ENCODE assay signal across 12 cellular contexts in the genomic region with DNA sequence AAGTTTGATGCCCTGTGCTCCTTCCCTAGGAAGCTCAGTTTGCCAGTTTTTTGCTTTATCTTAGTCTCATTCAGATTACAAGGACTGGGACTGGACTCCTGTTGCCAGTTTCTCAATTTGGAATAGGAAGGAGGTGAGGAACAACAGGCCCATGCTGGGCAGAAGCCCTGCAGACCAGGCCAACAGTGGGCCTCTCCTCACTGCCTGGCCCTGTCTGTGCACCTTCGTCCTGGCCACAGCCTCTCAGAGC. TPM values are rescaled to one million over a fixed set of nuclear protein-coding genes. Genes with fewer than 3 reads are reported as not detected.
DNase-seq lines count a peak whose midpoint lies in the region; ATAC-seq and TF ChIP-seq lines count a peak whose summit lies in the region.
"Had no signal": no experiment of that assay in that cellular context is flagged by ENCODE, and none has a peak within 500 bp of the region (broad histone marks: within the 10 kb centered on the region; RNA-seq: fewer than 3 reads in every experiment).

No MANE protein-coding gene starts in this region.

- no peaks in the 10 kb centered on the region for H3K27me3 ChIP-seq in ACC112 (ENCODE audit: insufficient read depth, low read length)
- H3K27me3 ChIP-seq in RWPE2 (ENCODE audit: insufficient read depth, poor library complexity, severe bottlenecking): no peaks in the 10 kb centered on the region
- H3K27me3 ChIP-seq in esophagus (ENCODE audit: control insufficient read depth in 1 of 2, insufficient read depth in 2 of 2, low read length in 2 of 2): no peaks in the 10 kb centered on the region
- H3K27me3 ChIP-seq in rectal smooth muscle tissue (ENCODE audit: control insufficient read depth, insufficient read depth, low read length): no peaks in the 10 kb centered on the region

- H3K4me1 ChIP-seq in ACC112 (ENCODE audit: control insufficient read depth, insufficient read depth, low read length, unreplicated experiment) (peaks cover 54% of the 10 kb centered on the region), RWPE2 (ENCODE audit: insufficient read depth, poor library complexity, severe bottlenecking) (peaks cover 63% of the 10 kb centered on the region), esophagus (ENCODE audit: control insufficient read depth in 2 of 2, insufficient read depth in 2 of 2, low read length in 1 of 2) (peaks cover 14 to 39% of the 10 kb centered on the region in 2 donors), rectal smooth muscle tissue (ENCODE audit: control insufficient read depth, insufficient read depth, low read length) (peaks cover 25% of the 10 kb centered on the region)

- no peak overlapping the region for H2AFZ ChIP-seq in ACC112 (ENCODE audit: low read length, unreplicated experiment)

- WGBS in esophagus, 2 donors: 26 to 43% methylated on average over 1 of the region's 1 CpG

- H3K9me3 ChIP-seq in RWPE2 (ENCODE audit: severe bottlenecking) (no peaks in the 10 kb centered on the region), esophagus (ENCODE audit: control insufficient read depth in 2 of 2, insufficient read depth in 1 of 2, low read depth in 1 of 2, low read length in 1 of 2) (no peaks in the 10 kb centered on the region)

- TF ChIP-seq CTCF in RWPE2 (IDR thresholded peaks at IDR 0.05; ENCODE audit: poor library complexity, severe bottlenecking): no peak

- no peak overlapping the region for H3K9ac ChIP-seq in rectal smooth muscle tissue (ENCODE audit: low read length)

- peaks cover 59% of the 10 kb centered on the region for H3K79me2 ChIP-seq in ACC112 (ENCODE audit: control insufficient read depth, insufficient read depth, low read length, unreplicated experiment)

- H3K36me3 ChIP-seq in ACC112 (ENCODE audit: insufficient read depth, low read length) (no peaks in the 10 kb centered on the region), RWPE2 (ENCODE audit: low read depth) (peaks cover 35% of the 10 kb centered on the region), esophagus (ENCODE audit: control insufficient read depth in 2 of 2, insufficient read depth in 2 of 2, low read length in 1 of 2) (peaks cover 3 to 26% of the 10 kb centered on the region in 2 donors), rectal smooth muscle tissue (ENCODE audit: control insufficient read depth, insufficient read depth, low read length) (peaks cover 6% of the 10 kb centered on the region)

- DNase-seq in RWPE2 (ENCODE audit: low spot score) (no peak), NCI-H1105 treated with DMSO at 0.1 percent for 48 hours (lab: John Stamatoyannopoulos, UW) (no peak), NCI-H524 treated with DMSO at 0.1 percent for 48 hours (lab: John Stamatoyannopoulos, UW) (no peak), mucosa of gallbladder (ENCODE audit: low spot score) (no peak)
- DNase-seq: activated CD4-positive, alpha-beta memory T cell treated with anti-CD3 and anti-CD28 coated beads for 36 hours; activated naive CD8-positive, alpha-beta T cell treated with anti-CD3 and anti-CD28 coated beads, Interleukin-2, amount 50 U/mL, for 24 hours; KG1; stimulated activated CD4-positive, alpha-beta T cell treated with anti-CD3 and anti-CD28 coated beads, Interleukin-4, amount 100 ng/mL, for 1 hour had no signal

- no peak for ATAC-seq in RWPE2 (ENCODE audit: low read depth)
- no peak for ATAC-seq in HG03097 (IDR thresholded peaks at IDR 0.05; ENCODE audit: low FRiP score, unreplicated experiment)
- ATAC-seq: activated naive CD8-positive, alpha-beta T cell treated with anti-CD3 and anti-CD28 coated beads, Interleukin-2, amount 50 U/mL, for 24 hours had no signal

- peak overlapping the region; percentile 98 for H3K27ac ChIP-seq in ACC112 (ENCODE audit: low read depth, low read length)
- peak overlapping the region; percentile 99 for H3K27ac ChIP-seq in RWPE2 (ENCODE audit: poor library complexity, severe bottlenecking)
- H3K27ac ChIP-seq in esophagus (ENCODE audit: low read depth in 2 of 2, low read length in 1 of 2): peak overlapping the region; percentile 93 to 97
- H3K27ac ChIP-seq in rectal smooth muscle tissue (ENCODE audit: low read depth, low read length): peak overlapping the region; percentile 69

- H3K4me3 ChIP-seq in ACC112 (ENCODE audit: low read depth, low read length) (peak overlapping the region; percentile 47; the same call in 1 of the 2 replicates), RWPE2 (ENCODE audit: severe bottlenecking) (no peak overlapping the region), esophagus (ENCODE audit: low read depth in 1 of 2, low read length in 2 of 2) (no peak overlapping the region), rectal smooth muscle tissue (ENCODE audit: low read length) (no peak overlapping the region)

RNA-seq across cellular contexts. Expression of a gene that starts 23.7 kb away (rescaled TPM):
- polyA plus RNA-seq in esophagus: 10 to 100 TPM; 31.0 to 55.9 TPM
- total RNA-seq in mucosa of gallbladder: 107 TPM

RNA-seq across cellular contexts. Expression of a gene that starts 35.5 kb away (rescaled TPM):
- 1 to 10 TPM; 5.7 to 6.3 TPM for polyA plus RNA-seq in esophagus
- total RNA-seq in mucosa of gallbladder: 26.6 TPM
